21 cellular contexts compared by ENCODE assay signal in the genomic region with DNA sequence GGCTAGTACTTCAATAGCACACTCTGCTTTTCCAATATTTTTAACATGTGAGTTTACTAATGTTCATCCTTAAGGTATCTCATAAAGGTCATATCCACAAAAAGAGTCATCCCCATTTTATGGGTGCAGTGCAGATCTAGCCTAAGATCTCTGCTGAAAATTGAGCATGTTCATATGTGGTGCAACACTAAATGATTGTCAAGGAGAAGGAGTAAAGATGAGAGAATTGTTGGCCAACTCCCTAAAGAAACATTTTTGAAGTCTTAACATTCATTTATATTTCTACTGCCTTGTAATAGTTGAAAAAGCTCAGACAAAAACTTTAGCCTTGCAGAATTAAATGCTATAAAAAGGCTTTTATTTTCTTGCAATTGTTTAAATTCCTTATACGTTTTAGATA.
"Had no signal": no experiment of that assay in that cellular context is flagged by ENCODE, and none has a peak within 500 bp of the region (broad histone marks: within the 10 kb centered on the region; RNA-seq: fewer than 3 reads in every experiment).

No MANE protein-coding gene starts in this region.

- DNase-seq: left ventricle myocardium superior; lower lobe of right lung; naive thymus-derived CD8-positive, alpha-beta T cell; nephron progenitor cell; nucleus accumbens; stimulated activated CD4-positive, alpha-beta T cell treated with anti-CD3 and anti-CD28 coated beads, Interleukin-12 subunit alpha, Interleukin-12 subunit beta, amount 100 ng/mL, for 4 hours; stimulated activated CD4-positive, alpha-beta T cell treated with anti-CD3 and anti-CD28 coated beads, Interleukin-1b, Interleukin-23, amount 100 ng/mL, for 48 hours; stimulated activated CD4-positive, alpha-beta T cell treated with anti-CD3 and anti-CD28 coated beads, Interleukin-4, amount 100 ng/mL, for 1 hour; stimulated activated naive CD4-positive, alpha-beta T cell treated with Interleukin-2 at 50 U/mL for 16 hours; stomach; substantia nigra; testis; tibial artery had no signal

- ATAC-seq: esophagus mucosa; left ventricle myocardium superior; lower lobe of right lung; naive thymus-derived CD8-positive, alpha-beta T cell; sciatic nerve; stimulated activated effector memory CD8-positive, alpha-beta T cell treated with anti-CD3 and anti-CD28 coated beads, Interleukin-12 subunit alpha, Interleukin-12 subunit beta, amount 100 ng/mL, for 72 hours had no signal

- H3K36me3 ChIP-seq: lower lobe of right lung, prostate gland, right atrium auricular region, stomach, tibial artery had no signal

- H3K4me3 ChIP-seq: coronary artery, lower lobe of right lung, prostate gland, right atrium auricular region, smooth muscle cell, stomach, testis, tibial artery had no signal

- H3K4me1 ChIP-seq: lower lobe of right lung, prostate gland, stomach, testis had no signal

- H3K4me2 ChIP-seq: smooth muscle cell had no signal

- H3K9me3 ChIP-seq: lower lobe of right lung, prostate gland, testis had no signal

- H3K27me3 ChIP-seq: right atrium auricular region, stomach, testis, tibial artery had no signal

- H3K27ac ChIP-seq: coronary artery, epithelial cell of prostate, lower lobe of right lung, prostate gland, right atrium auricular region, stomach, testis, tibial artery had no signal
